Comparison of ENCODE assay signal across 28 cellular contexts in genomic region chr3:129878355-129878754, GRCh38. TPM values are rescaled to one million over a fixed set of nuclear protein-coding genes. Genes with fewer than 3 reads are reported as not detected.
DNase-seq lines count a peak whose midpoint lies in the region; ATAC-seq and TF ChIP-seq lines count a peak whose summit lies in the region.
"Had no signal": no experiment of that assay in that cellular context is flagged by ENCODE, and none has a peak within 500 bp of the region (broad histone marks: within the 10 kb centered on the region; RNA-seq: fewer than 3 reads in every experiment).

No MANE protein-coding gene starts in this region.

- no peaks in the 10 kb centered on the region for H3F3A ChIP-seq in PC-3 (ENCODE audit: low read length, unreplicated experiment)

- H3K4me3 Mint-ChIP-seq in activated T-cell treated with anti-CD3 and anti-CD28 coated beads, Interleukin-2, amount 50 U/mL, for 72 hours = no peak overlapping the region
- peak overlapping the region in 2 of 10 donors; percentile 3 to 9 for H3K4me3 Mint-ChIP-seq in naive thymus-derived CD8-positive, alpha-beta T cell
- H3K4me3 Mint-ChIP-seq: activated CD4-positive, alpha-beta memory T cell treated with anti-CD3 and anti-CD28 coated beads, Interleukin-2, amount 10 ng/mL, durations not matched to agents 7 days and 5 days; brain; CD4-positive, alpha-beta memory T cell; HFFc6 had no signal

- WGBS in body of pancreas, 2 donors = 9 to 14% methylated on average over 1 of the region's 1 CpG

- no peaks in the 10 kb centered on the region for H3K9me2 ChIP-seq in PC-3 (replicated peaks; ENCODE audit: low read length)

- H3K9me3 Mint-ChIP-seq in activated T-cell treated with anti-CD3 and anti-CD28 coated beads, Interleukin-2, amount 50 U/mL, for 72 hours = no peaks in the 10 kb centered on the region
- H3K9me3 Mint-ChIP-seq in naive thymus-derived CD8-positive, alpha-beta T cell = no peaks in the 10 kb centered on the region
- H3K9me3 Mint-ChIP-seq: activated CD4-positive, alpha-beta memory T cell treated with anti-CD3 and anti-CD28 coated beads, Interleukin-2, amount 10 ng/mL, durations not matched to agents 7 days and 5 days; HFFc6 had no signal

- H3K36me3 Mint-ChIP-seq in activated T-cell treated with anti-CD3 and anti-CD28 coated beads, Interleukin-2, amount 50 U/mL, for 72 hours (ENCODE audit: insufficient read depth in 2 of 2) = peaks cover 5 to 6% of the 10 kb centered on the region in 2 donors
- H3K36me3 Mint-ChIP-seq in naive thymus-derived CD8-positive, alpha-beta T cell = peaks cover 12 to 67% (median 18%) of the 10 kb centered on the region in 3 donors

- 0 out of 2 replicates have a peak, but pooled peaks cover 6% of the 10 kb centered on the region for H3K79me2 ChIP-seq in PC-3 (ENCODE audit: low read length)

- POLR2A ChIA-PET in PC-3 (lab: Charles Lee; ENCODE audit: unreplicated experiment) = no interaction called here
- POLR2A ChIA-PET in naive thymus-derived CD8-positive, alpha-beta T cell (lab: Charles Lee) = no interaction called here

- H4K20me1 ChIP-seq in PC-3 (ENCODE audit: low read length) = no peaks in the 10 kb centered on the region

- H3K36me3 ChIP-seq in PC-3 (ENCODE audit: low read depth, low read length) = no peaks in the 10 kb centered on the region
- H3K36me3 ChIP-seq in body of pancreas (replicated peaks in 1 of 2; ENCODE audit: insufficient read depth in 1 of 2, low read depth in 2 of 2) = no peaks in the 10 kb centered on the region

- no peak overlapping the region for H3K27ac ChIP-seq in PC-3 (ENCODE audit: low read length)
- H3K27ac ChIP-seq in body of pancreas = no peak overlapping the region
- H3K27ac ChIP-seq: A549, GM23248, HL-60, pancreas had no signal

- BruUV-seq in PC-3 (replicated peaks; lab: Mats Ljungman, UMichigan) = no TSS peak

- CTCF ChIA-PET in PC-3 (lab: Charles Lee) = no interaction called here

- no peak overlapping the region for H3K4me2 ChIP-seq in PC-3 (ENCODE audit: low read length)
- H3K4me2 ChIP-seq: A549 had no signal

- TF ChIP-seq CTCF in PC-3 (conservative IDR thresholded peaks at IDR 0.05; ENCODE audit: low read depth, low read length) = no peak
- no peak for TF ChIP-seq CTCF in body of pancreas (IDR thresholded peaks at IDR 0.05)

- no peak overlapping the region for H2AFZ ChIP-seq in PC-3 (ENCODE audit: low read length)
- H2AFZ ChIP-seq: GM23248 had no signal

- H3K27me3 ChIP-seq in PC-3 (ENCODE audit: low read length) = no peaks in the 10 kb centered on the region
- H3K27me3 ChIP-seq in body of pancreas = no peaks in the 10 kb centered on the region
- H3K27me3 ChIP-seq: pancreas had no signal

- H3K4me1 ChIP-seq in PC-3 (ENCODE audit: insufficient read depth, low read length) = no peaks in the 10 kb centered on the region; the same call in 1 of the 2 replicates
- H3K4me1 ChIP-seq in body of pancreas = peaks cover 9% of the 10 kb centered on the region
- H3K4me1 ChIP-seq: A549 had no signal

- peaks cover 6% of the 10 kb centered on the region for H3K4me1 Mint-ChIP-seq in activated T-cell treated with anti-CD3 and anti-CD28 coated beads, Interleukin-2, amount 50 U/mL, for 72 hours (ENCODE audit: low read depth)
- H3K4me1 Mint-ChIP-seq in naive thymus-derived CD8-positive, alpha-beta T cell = peaks cover 15 to 30% (median 26%) of the 10 kb centered on the region in 4 donors

- no peaks in the 10 kb centered on the region for H3K27me3 Mint-ChIP-seq in activated T-cell treated with anti-CD3 and anti-CD28 coated beads, Interleukin-2, amount 50 U/mL, for 72 hours (ENCODE audit: low read depth)
- no peaks in the 10 kb centered on the region for H3K27me3 Mint-ChIP-seq in naive thymus-derived CD8-positive, alpha-beta T cell
- H3K27me3 Mint-ChIP-seq: activated CD4-positive, alpha-beta memory T cell treated with anti-CD3 and anti-CD28 coated beads, Interleukin-2, amount 10 ng/mL, durations not matched to agents 7 days and 5 days; CD4-positive, alpha-beta memory T cell had no signal

- H3K9ac ChIP-seq in PC-3 (ENCODE audit: low read length) = no peak overlapping the region
- H3K9ac ChIP-seq: GM23248 had no signal

- ATAC-seq in activated T-cell treated with anti-CD3 and anti-CD28 coated beads, Interleukin-2, amount 50 U/mL, for 72 hours (replicated peaks in 1 of 2) = no peak
- ATAC-seq in PC-3 (no peak), esophagus mucosa (peak; percentile 53), body of pancreas (no peak), HG03159 (IDR thresholded peaks at IDR 0.05; ENCODE audit: unreplicated experiment) (no peak)
- no peak for ATAC-seq in naive thymus-derived CD8-positive, alpha-beta T cell
- ATAC-seq: A549, left cardiac atrium had no signal

- peak overlapping the region; percentile 1 for H3K27ac Mint-ChIP-seq in activated T-cell treated with anti-CD3 and anti-CD28 coated beads, Interleukin-2, amount 50 U/mL, for 72 hours
- H3K27ac Mint-ChIP-seq in naive thymus-derived CD8-positive, alpha-beta T cell = peak overlapping the region in 3 of 10 donors; percentile 2 to 39 (median 12)
- H3K27ac Mint-ChIP-seq: activated CD4-positive, alpha-beta memory T cell treated with anti-CD3 and anti-CD28 coated beads, Interleukin-2, amount 10 ng/mL, durations not matched to agents 7 days and 5 days; HFFc6 had no signal

- no peak for TF ChIP-seq POLR2A in body of pancreas (IDR thresholded peaks at IDR 0.05)

- no peak for DNase-seq in activated T-cell treated with anti-CD3 and anti-CD28 coated beads, Interleukin-2, amount 50 U/mL, for 72 hours
- no peak for DNase-seq in activated T-cell treated with anti-CD3 and anti-CD28 coated beads for 4 hours
- peak; percentile 16 for DNase-seq in PC-3
- DNase-seq in body of pancreas = no peak
- no peak for DNase-seq in naive thymus-derived CD8-positive, alpha-beta T cell
- DNase-seq in LoVo (ENCODE audit: low spot score) = no peak
- DNase-seq: activated CD4-positive, alpha-beta memory T cell treated with anti-CD3 and anti-CD28 coated beads, Interleukin-2, amount 10 ng/mL, durations not matched to agents 7 days and 5 days; activated CD4-positive, CD25-positive, alpha-beta regulatory T cell treated with anti-CD3 and anti-CD28 coated beads, Interleukin-2, amount 50 U/mL, for 72 hours; activated CD8-positive, alpha-beta memory T cell treated with anti-CD3 and anti-CD28 coated beads, Interleukin-2, amount 50 U/mL, for 4 hours; activated naive CD4-positive, alpha-beta T cell treated with anti-CD3 and anti-CD28 coated beads, Interleukin-2, amount 50 U/mL, for 16 hours; CD4-positive, alpha-beta memory T cell; GM23248; HFFc6; hypothalamus; KG1; left cardiac atrium; NCI-H1436; NCI-H2081; pancreas; Right ventricle myocardium superior; small intestine; stimulated activated naive CD4-positive, alpha-beta T cell had no signal

- H3K9me3 ChIP-seq in PC-3 (ENCODE audit: low read length) (no peaks in the 10 kb centered on the region), body of pancreas (no peaks in the 10 kb centered on the region)
- H3K9me3 ChIP-seq: A549, pancreas had no signal

- no peak overlapping the region for H3K4me3 ChIP-seq in PC-3 (ENCODE audit: low read length)
- no peak overlapping the region for H3K4me3 ChIP-seq in body of pancreas
- H3K4me3 ChIP-seq: A549, GM23248, lung, pancreas had no signal

- intact Hi-C loops in PC-3 (cut with micrococcal nuclease) = no loop called here
- intact Hi-C loops in body of pancreas (cut with DNase I) = no loop called here

RNA-seq across cellular contexts. Expression of gene TMCC1, which starts 15.2 kb away (rescaled TPM):
- 10 to 100 TPM; 16.7 to 16.9 TPM for total RNA-seq in activated T-cell treated with anti-CD3 and anti-CD28 coated beads, Interleukin-2, amount 50 U/mL, for 72 hours
- total RNA-seq in PC-3 (2014; rRNA removed) (6.2 and 8.5 TPM in 2 replicates), esophagus mucosa (23.4 TPM), body of pancreas (10 to 100 TPM; 10.1 to 13.2 TPM)
- total RNA-seq in naive thymus-derived CD8-positive, alpha-beta T cell = 10 to 100 TPM; 33.6 to 34.9 TPM
- polyA plus RNA-seq in naive thymus-derived CD8-positive, alpha-beta T cell = 1 to 10 TPM; 4.2 to 6.3 (median 5.8) TPM
